21 cellular contexts compared by ENCODE assay signal in genomic region chr12:52180971-52181628, GRCh38. TPM values are rescaled to one million over a fixed set of nuclear protein-coding genes. Genes with fewer than 3 reads are reported as not detected.
DNase-seq lines count a peak whose midpoint lies in the region; ATAC-seq and TF ChIP-seq lines count a peak whose summit lies in the region.
"Had no signal": no experiment of that assay in that cellular context is flagged by ENCODE, and none has a peak within 500 bp of the region (broad histone marks: within the 10 kb centered on the region; RNA-seq: fewer than 3 reads in every experiment).

No MANE protein-coding gene starts in this region.

- H3K4me3 ChIP-seq in AG04450 (ENCODE audit: low read depth, low read length) (no peak overlapping the region), HCT116 (replicated peaks in 1 of 2; ENCODE audit: low read depth in 1 of 2, low read length in 2 of 2) (no peak overlapping the region)
- H3K4me3 ChIP-seq: GM12878, thoracic aorta had no signal

- intact Hi-C loops in HCT116 (cut with micrococcal nuclease), result no loop called here

- H3K9me2 ChIP-seq in HCT116 (ENCODE audit: insufficient read depth), result no peaks in the 10 kb centered on the region

- H3K27ac Mint-ChIP-seq in WTC11 (peak overlapping the region; percentile 69), nephron (peak overlapping the region; percentile 90 to 96 (median 92)), T-cell (no peak overlapping the region)
- H3K27ac Mint-ChIP-seq: activated T-cell treated with anti-CD3 and anti-CD28 coated beads, Interleukin-2, amount 50 U/mL, for 24 hours; CD4-positive, CD25-positive, alpha-beta regulatory T cell had no signal

- no TSS peak for BruUV-seq in HCT116 (replicated peaks; lab: Mats Ljungman, UMichigan)

- no peak overlapping the region for H3K4me3 Mint-ChIP-seq in WTC11
- H3K4me3 Mint-ChIP-seq in nephron, result peak overlapping the region in 1 of 3 experiments; percentile 69
- no peak overlapping the region for H3K4me3 Mint-ChIP-seq in T-cell
- H3K4me3 Mint-ChIP-seq: activated T-cell treated with anti-CD3 and anti-CD28 coated beads, Interleukin-2, amount 50 U/mL, for 24 hours; CD4-positive, CD25-positive, alpha-beta regulatory T cell; naive thymus-derived CD4-positive, alpha-beta T cell had no signal

- H3K9me3 ChIP-seq in AG04450 (ENCODE audit: control insufficient read depth, insufficient read depth, low read length) (no peaks in the 10 kb centered on the region; the same call in 1 of the 2 replicates), HCT116 (ENCODE audit: control insufficient read depth in 1 of 2, insufficient read depth in 1 of 2, low read depth in 1 of 2, low read length in 2 of 2) (no peaks in the 10 kb centered on the region)
- H3K9me3 ChIP-seq: thoracic aorta had no signal

- TF ChIP-seq RAD21 in HCT116 (IDR thresholded peaks at IDR 0.05; ENCODE audit: low read depth), result no peak

- ATAC-seq in HCT116 (no peak), WTC11 (no peak), GM21423 (IDR thresholded peaks at IDR 0.05; ENCODE audit: unreplicated experiment) (no peak), GM18861 (IDR thresholded peaks at IDR 0.05; ENCODE audit: unreplicated experiment) (no peak), T-cell (replicated peaks in 1 of 4) (no peak)
- ATAC-seq: GM12878; naive thymus-derived CD4-positive, alpha-beta T cell; PC-3 had no signal

- H3K9ac ChIP-seq in HCT116 (ENCODE audit: low read length), result peak overlapping the region; percentile 52

- RAD21 ChIA-PET in HCT116 (lab: Charles Lee; ENCODE audit: low non-redundant PET in 1 of 2, low total read pairs in 2 of 2, uncharacterized antibody in 2 of 2, unreplicated experiment in 2 of 2), result no interaction called here

- H3K4me1 Mint-ChIP-seq in WTC11 (peaks cover 32% of the 10 kb centered on the region), nephron (peaks cover 66% of the 10 kb centered on the region), T-cell (peaks cover 1 to 8% (median 5%) of the 10 kb centered on the region in 3 donors)
- H3K4me1 Mint-ChIP-seq: CD4-positive, CD25-positive, alpha-beta regulatory T cell had no signal

- H3K36me3 Mint-ChIP-seq in WTC11, result no peaks in the 10 kb centered on the region
- no peaks in the 10 kb centered on the region for H3K36me3 Mint-ChIP-seq in nephron (ENCODE audit: low read depth)
- H3K36me3 Mint-ChIP-seq in T-cell, result no peaks in the 10 kb centered on the region
- H3K36me3 Mint-ChIP-seq: CD4-positive, CD25-positive, alpha-beta regulatory T cell; naive thymus-derived CD4-positive, alpha-beta T cell had no signal

- H3K9me3 Mint-ChIP-seq in WTC11, result no peaks in the 10 kb centered on the region
- H3K9me3 Mint-ChIP-seq in nephron, result no peaks in the 10 kb centered on the region
- no peaks in the 10 kb centered on the region for H3K9me3 Mint-ChIP-seq in T-cell
- H3K9me3 Mint-ChIP-seq: activated T-cell treated with anti-CD3 and anti-CD28 coated beads, Interleukin-2, amount 50 U/mL, for 24 hours; CD4-positive, CD25-positive, alpha-beta regulatory T cell had no signal

- no peaks in the 10 kb centered on the region; the same call in 1 of the 2 replicates for H3K27me3 Mint-ChIP-seq in WTC11 (ENCODE audit: low read depth)
- peaks cover 19% of the 10 kb centered on the region for H3K27me3 Mint-ChIP-seq in nephron (ENCODE audit: low read depth)
- H3K27me3 Mint-ChIP-seq in T-cell, result no peaks in the 10 kb centered on the region
- H3K27me3 Mint-ChIP-seq: activated T-cell treated with anti-CD3 and anti-CD28 coated beads, Interleukin-2, amount 50 U/mL, for 24 hours; naive thymus-derived CD4-positive, alpha-beta T cell had no signal

- peaks cover 29 to 69% of the 10 kb centered on the region in 2 experiments for H3K4me1 ChIP-seq in HCT116 (ENCODE audit: control insufficient read depth in 1 of 2, insufficient read depth in 2 of 2, low read length in 2 of 2)

- CTCF ChIA-PET in AG04450 (lab: Charles Lee) (interaction anchor here (0.8 to 1.8 kb wide), 5 partner anchors 11 to 156 kb away, joined by 3 to 5 read pairs (median 3); no protein-coding TSS in a partner anchor), HCT116 (lab: Charles Lee) (interaction anchor here (0.8 to 2.3 kb wide), 4 partner anchors 9 to 41 kb away, joined by 3 to 8 read pairs (median 3); no protein-coding TSS in a partner anchor), WTC11 (lab: Charles Lee) (interaction anchor here (0.8 to 9.9 kb wide), 17 partner anchors 9 to 704 kb away, joined by 3 to 53 read pairs (median 4); partner anchors contain the start of gene KRT80), T-cell (lab: Charles Lee) (no interaction called here)

- H3K27me3 ChIP-seq in AG04450 (ENCODE audit: control insufficient read depth, insufficient read depth, low read length) (no peaks in the 10 kb centered on the region), HCT116 (ENCODE audit: insufficient read depth, low read length) (no peaks in the 10 kb centered on the region)

- no peaks in the 10 kb centered on the region for H3K79me2 ChIP-seq in HCT116 (ENCODE audit: insufficient read depth, low read length)

- H3K27ac ChIP-seq in AG04450 (ENCODE audit: low read depth, low read length) (peak overlapping the region; percentile 94), HCT116 (ENCODE audit: low read depth, low read length) (no peak overlapping the region)
- H3K27ac ChIP-seq: thoracic aorta had no signal

- no peak for TF ChIP-seq CTCF in AG04450 (IDR thresholded peaks at IDR 0.05; ENCODE audit: low read depth, low read length)
- no peak for TF ChIP-seq CTCF in HCT116 (IDR thresholded peaks at IDR 0.05 in 2 of 3, conservative IDR thresholded peaks at IDR 0.05 in 1 of 3; ENCODE audit: borderline replicate concordance in 1 of 3, insufficient read depth in 1 of 3, low read depth in 2 of 3, low read length in 2 of 3)
- no peak for TF ChIP-seq CTCF in WTC11 (IDR thresholded peaks at IDR 0.05)
- TF ChIP-seq CTCF in nephron (IDR thresholded peaks at IDR 0.05; ENCODE audit: unreplicated experiment in 3 of 3), result no peak

- no peak for TF ChIP-seq POLR2A in HCT116 (IDR thresholded peaks at IDR 0.05; ENCODE audit: borderline replicate concordance, extremely low read depth, insufficient read depth, insufficient read length)

- H3K36me3 ChIP-seq in HCT116 (ENCODE audit: control insufficient read depth in 1 of 2, insufficient read depth in 2 of 2, low read length in 2 of 2), result no peaks in the 10 kb centered on the region
- H3K36me3 ChIP-seq: thoracic aorta had no signal

- no peaks in the 10 kb centered on the region for H4K20me1 ChIP-seq in HCT116 (ENCODE audit: insufficient read depth)

- H3K4me2 ChIP-seq in HCT116 (ENCODE audit: low read length), result peak overlapping the region; percentile 57

- POLR2A ChIA-PET in AG04450 (lab: Yijun Ruan, JAX), result interaction anchor here (1.1 to 2.1 kb wide), 3 partner anchors 11 to 100 kb away, joined by 3 to 17 read pairs (median 3); partner anchors contain the start of gene KRT80
- POLR2A ChIA-PET in HCT116 (lab: Charles Lee), result interaction anchor here (1.3 kb wide), 1 partner anchor 11 kb away, joined by 9 read pairs; the partner anchor contains the start of gene KRT80
- POLR2A ChIA-PET in WTC11 (lab: Charles Lee), result no interaction called here
- POLR2A ChIA-PET in T-cell (lab: Charles Lee), result no interaction called here

- DNase-seq in AG04450 (ENCODE audit: low read depth, low spot score) (no peak), HCT116 (ENCODE audit: low read depth, low spot score) (no peak), WTC11 (ENCODE audit: low spot score) (no peak), putamen (ENCODE audit: low spot score) (no peak), T-cell (no peak)
- DNase-seq: activated naive CD4-positive, alpha-beta T cell; activated T-cell treated with anti-CD3 and anti-CD28 coated beads, Interleukin-2, amount 50 U/mL, for 24 hours; CD4-positive, CD25-positive, alpha-beta regulatory T cell; effector CD8-positive, alpha-beta T cell; kidney glomerular epithelial cell; mammary epithelial cell; naive thymus-derived CD4-positive, alpha-beta T cell; NCI-H774; PC-3; stimulated activated CD4-positive, alpha-beta T cell treated with anti-CD3 and anti-CD28 coated beads, Interleukin-2, amount 100 ng/mL, for 24 hours; stimulated activated naive CD4-positive, alpha-beta T cell had no signal

- no peak overlapping the region for H2AFZ ChIP-seq in HCT116 (ENCODE audit: low read depth, low read length, poor library complexity, severe bottlenecking)

TF ChIP-seq in HCT116, 20 proteins besides CTCF, POLR2A, EP300 and RAD21 (continues in another document):
- TF ChIP-seq ZNF274 (IDR thresholded peaks at IDR 0.05; ENCODE audit: low read depth, low read length), result no peak
- no peak for TF ChIP-seq CBX3 (IDR thresholded peaks at IDR 0.05; ENCODE audit: low read depth)
- TF ChIP-seq EGR1 (IDR thresholded peaks at IDR 0.05; ENCODE audit: low read depth), result no peak
- TF ChIP-seq FOSL1 (IDR thresholded peaks at IDR 0.05; ENCODE audit: low read depth), result no peak
- TF ChIP-seq ATF3 (IDR thresholded peaks at IDR 0.05), result no peak
- TF ChIP-seq POLR2AphosphoS5 (IDR thresholded peaks at IDR 0.05; ENCODE audit: low read depth, low read length), result no peak

TF ChIP-seq in WTC11, 78 proteins besides CTCF, POLR2A, EP300 and RAD21:
- TF ChIP-seq MAX (CRISPR knock-in tag; IDR thresholded peaks at IDR 0.05) (0 out of 2 replicates have a peak, but pooled peaks have one; percentile 26), MXD4 (CRISPR knock-in tag; IDR thresholded peaks at IDR 0.05; ENCODE audit: borderline replicate concordance) (no peak)

RNA-seq across cellular contexts. Expression of gene KRT80, which starts 10.7 kb away (rescaled TPM):
- 2.1 and 2.3 TPM in 2 replicates for polyA plus RNA-seq in AG04450 (2011; rRNA removed)
- polyA minus RNA-seq in AG04450 (2011; rRNA and poly(A)+ RNA removed), result 2.2 and 2.3 TPM in 2 replicates
- total RNA-seq in HCT116 (2021; ENCODE audit: unreplicated experiment) (8.8 TPM), WTC11 (2021) (0.09 to 0.11 TPM (median 0.11 TPM) in 3 replicates), T-cell (under 1 TPM in 2 of 5 donors, not detected in 3; 0.09 to 0.12 TPM)
- 14.4 and 24.3 TPM in 2 replicates for polyA plus RNA-seq in HCT116 (2012)
- total RNA-seq: CD4-positive, CD25-positive, alpha-beta regulatory T cell; GM12878 had no signal
- polyA plus RNA-seq: CD4-positive, CD25-positive, alpha-beta regulatory T cell; naive thymus-derived CD4-positive, alpha-beta T cell had no signal

RNA-seq across cellular contexts. Expression of gene KRT7, which starts 51.9 kb away (rescaled TPM):
- polyA plus RNA-seq in AG04450 (2011; rRNA removed), result 1.0 and 4.6 TPM in 2 replicates
- polyA minus RNA-seq in AG04450 (2011; rRNA and poly(A)+ RNA removed), result 0.60 and 1.1 TPM in 2 replicates
- 72.6 TPM for total RNA-seq in HCT116 (2021; ENCODE audit: unreplicated experiment)
- 96.4 and 207 TPM in 2 replicates for polyA plus RNA-seq in HCT116 (2012)
- 10.6 to 11.5 TPM (median 11.4 TPM) in 3 replicates for total RNA-seq in WTC11 (2021)
- 1 to 10 TPM in 3 of 5 donors, not detected in 2; 2.7 to 3.8 (median 3.3) TPM for total RNA-seq in T-cell
- total RNA-seq: CD4-positive, CD25-positive, alpha-beta regulatory T cell had no signal
- polyA plus RNA-seq: naive thymus-derived CD4-positive, alpha-beta T cell had no signal

Comparison
In these comparisons a context has a peak if more than half of its experiments do, and no peak if none do; other contexts are left out.
1. H3K27ac Mint-ChIP-seq: peak in WTC11 (single experiment) and nephron (3 of 3); none in T-cell (0 of 2).
2. CTCF ChIA-PET loops: an anchor here in AG04450 (0.8 to 1.8 kb wide), HCT116 (0.8 to 2.3 kb wide) and WTC11 (0.8 to 9.9 kb wide); none called in T-cell.
3. POLR2A ChIA-PET loops: an anchor here in AG04450 (1.1 to 2.1 kb wide) and HCT116 (1.3 kb wide); none called in WTC11 and T-cell.